ENCODE assay signal across 8 cellular contexts in the genomic region with DNA sequence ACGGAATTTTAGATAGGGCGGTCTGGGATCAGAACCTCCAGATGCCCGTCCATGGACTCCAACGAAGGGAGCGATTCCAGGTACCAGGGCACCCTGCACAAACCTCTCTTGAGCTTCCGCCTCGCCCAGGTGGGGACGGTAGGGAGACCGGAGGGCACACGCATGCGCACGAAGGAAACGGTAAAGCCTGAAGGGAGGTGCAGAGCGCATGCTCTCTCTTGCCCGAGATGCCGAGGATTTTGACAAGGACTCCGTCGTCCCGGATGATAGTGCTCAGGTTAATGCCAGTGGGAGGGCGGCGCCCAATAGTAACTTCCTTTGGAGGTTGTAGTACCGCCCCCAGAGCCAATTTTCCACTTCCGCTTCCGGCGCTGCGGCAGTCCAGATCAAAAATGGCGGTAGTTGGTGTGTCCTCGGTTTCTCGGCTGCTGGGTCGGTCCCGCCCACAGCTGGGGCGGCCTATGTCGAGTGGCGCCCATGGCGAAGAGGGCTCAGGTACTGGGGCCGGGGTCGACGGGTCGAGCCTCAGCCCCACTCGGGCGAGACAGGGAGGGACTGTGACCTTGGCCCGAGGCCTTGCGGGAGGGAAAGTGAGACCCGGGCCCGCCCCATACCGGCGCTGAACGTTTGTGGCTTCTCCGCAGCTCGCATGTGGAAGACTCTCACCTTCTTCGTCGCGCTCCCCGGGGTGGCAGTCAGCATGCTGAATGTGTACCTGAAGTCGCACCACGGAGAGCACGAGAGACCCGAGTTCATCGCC. TPM values are rescaled to one million over a fixed set of nuclear protein-coding genes. Genes with fewer than 3 reads are reported as not detected.
DNase-seq lines count a peak whose midpoint lies in the region; ATAC-seq and TF ChIP-seq lines count a peak whose summit lies in the region.

A gene (plus strand): TSS at position 379 of the 760 bp plus-strand sequence. CDS start 14 bp downstream, at position 393.

- H3K4me1 Mint-ChIP-seq in CD4-positive, alpha-beta memory T cell, result peaks cover 18 to 31% (median 27%) of the 10 kb centered on the region in 4 donors
- peaks cover 22% of the 10 kb centered on the region for H3K4me1 Mint-ChIP-seq in activated CD4-positive, alpha-beta memory T cell treated with anti-CD3 and anti-CD28 coated beads for 36 hours (ENCODE audit: low read depth)

- peak; percentile 94 to 99 (median 98) for DNase-seq in CD4-positive, alpha-beta memory T cell
- peak; percentile 99 for DNase-seq in NCI-H82 treated with DMSO at 0.1 percent for 48 hours (lab: John Stamatoyannopoulos, UW; ENCODE audit: unreplicated experiment)
- peak; percentile 99 for DNase-seq in activated CD4-positive, alpha-beta memory T cell treated with anti-CD3 and anti-CD28 coated beads for 36 hours
- peak; percentile 94 to 99 for DNase-seq in lower leg skin (ENCODE audit: low spot score in 2 of 2)
- DNase-seq in stimulated activated CD4-positive, alpha-beta T cell treated with anti-CD3 and anti-CD28 coated beads, Interleukin-4, amount 100 ng/mL, for 48 hours (ENCODE audit: low read depth in 2 of 2), result peak; percentile 94 to 99

- peaks cover 3 to 33% of the 10 kb centered on the region in 2 donors for H3K36me3 Mint-ChIP-seq in CD4-positive, alpha-beta memory T cell
- peaks cover 13% of the 10 kb centered on the region for H3K36me3 Mint-ChIP-seq in activated CD4-positive, alpha-beta memory T cell treated with anti-CD3 and anti-CD28 coated beads for 36 hours

- ATAC-seq in GM19438 (IDR thresholded peaks at IDR 0.05; ENCODE audit: low read depth, unreplicated experiment) (peak; percentile 93), HG03575 (IDR thresholded peaks at IDR 0.05; ENCODE audit: extremely low read depth, insufficient number of reproducible peaks, low FRiP score, unreplicated experiment) (peak; percentile 86)

- H3K4me3 ChIP-seq in CD4-positive, alpha-beta memory T cell (ENCODE audit: low read length in 2 of 2), result peak within 1 kb of the TSS; percentile 52 to 70
- peak within 1 kb of the TSS; percentile 88 to 92 for H3K4me3 ChIP-seq in duodenal mucosa (ENCODE audit: low read depth in 1 of 2, low read length in 2 of 2)
- peak within 1 kb of the TSS; percentile 56 for H3K4me3 ChIP-seq in lower leg skin (ENCODE audit: low read depth, poor library complexity, severe bottlenecking)

- TF ChIP-seq POLR2A in lower leg skin (IDR thresholded peaks at IDR 0.05), result no peak

- peak within 1 kb of the TSS; percentile 86 to 99 (median 96) for H3K27ac Mint-ChIP-seq in CD4-positive, alpha-beta memory T cell
- H3K27ac Mint-ChIP-seq in activated CD4-positive, alpha-beta memory T cell treated with anti-CD3 and anti-CD28 coated beads for 36 hours, result peak within 1 kb of the TSS; percentile 92

- POLR2A ChIA-PET in CD4-positive, alpha-beta memory T cell (lab: Charles Lee; ENCODE audit: partially characterized antibody), result interaction anchor here (0.7 to 4.1 kb wide), 17 partner anchors 8 to 249 kb away, joined by 3 to 32 read pairs (median 4); a partner anchor contains a TSS
- POLR2A ChIA-PET in activated CD4-positive, alpha-beta memory T cell treated with anti-CD3 and anti-CD28 coated beads for 36 hours (lab: Charles Lee), result interaction anchor here (0.5 to 1.3 kb wide), 6 partner anchors 8 to 251 kb away, joined by 3 to 7 read pairs (median 4); no protein-coding TSS in a partner anchor

- peaks cover under 1 to 3% of the 10 kb centered on the region in 2 donors for H3K27me3 Mint-ChIP-seq in CD4-positive, alpha-beta memory T cell
- H3K27me3 Mint-ChIP-seq in activated CD4-positive, alpha-beta memory T cell treated with anti-CD3 and anti-CD28 coated beads for 36 hours, result peaks cover 2% of the 10 kb centered on the region

- peaks cover 26% of the 10 kb centered on the region for H3K4me1 ChIP-seq in CD4-positive, alpha-beta memory T cell (ENCODE audit: insufficient read depth, low read length)
- peaks cover 6 to 29% of the 10 kb centered on the region in 2 donors for H3K4me1 ChIP-seq in duodenal mucosa (ENCODE audit: control insufficient read depth in 1 of 2, insufficient read depth in 2 of 2, low read length in 2 of 2)

- peaks cover 10% of the 10 kb centered on the region for H3K36me3 ChIP-seq in CD4-positive, alpha-beta memory T cell (ENCODE audit: insufficient read depth, low read length)
- peaks cover 14 to 18% of the 10 kb centered on the region in 2 donors for H3K36me3 ChIP-seq in duodenal mucosa (ENCODE audit: control insufficient read depth in 1 of 2, insufficient read depth in 2 of 2, low read length in 2 of 2)

- H3K4me3 Mint-ChIP-seq in CD4-positive, alpha-beta memory T cell, result peak within 1 kb of the TSS; percentile 92 to 99 (median 96)
- H3K4me3 Mint-ChIP-seq in activated CD4-positive, alpha-beta memory T cell treated with anti-CD3 and anti-CD28 coated beads for 36 hours, result peak within 1 kb of the TSS; percentile 99

- peak within 1 kb of the TSS; percentile 76 for H3K27ac ChIP-seq in CD4-positive, alpha-beta memory T cell (ENCODE audit: low read depth, low read length)
- peak within 1 kb of the TSS; percentile 84 for H3K27ac ChIP-seq in duodenal mucosa (ENCODE audit: low read depth, low read length)

- H3K9me3 ChIP-seq in CD4-positive, alpha-beta memory T cell (ENCODE audit: control insufficient read depth in 1 of 2, low read length in 2 of 2), result no peaks in the 10 kb centered on the region
- H3K9me3 ChIP-seq in duodenal mucosa (ENCODE audit: control insufficient read depth in 1 of 2, low read length in 2 of 2), result no peaks in the 10 kb centered on the region

- no peaks in the 10 kb centered on the region for H3K9me3 Mint-ChIP-seq in CD4-positive, alpha-beta memory T cell
- no peaks in the 10 kb centered on the region for H3K9me3 Mint-ChIP-seq in activated CD4-positive, alpha-beta memory T cell treated with anti-CD3 and anti-CD28 coated beads for 36 hours

- no peaks in the 10 kb centered on the region for H3K27me3 ChIP-seq in CD4-positive, alpha-beta memory T cell (ENCODE audit: insufficient read depth, low read length)
- H3K27me3 ChIP-seq in duodenal mucosa (ENCODE audit: control insufficient read depth in 1 of 2, insufficient read depth in 2 of 2, low read length in 2 of 2), result no peaks in the 10 kb centered on the region

- TF ChIP-seq CTCF in lower leg skin (IDR thresholded peaks at IDR 0.05), result no peak

- CTCF ChIA-PET in CD4-positive, alpha-beta memory T cell (lab: Charles Lee; ENCODE audit: partially characterized antibody), result interaction anchor here (0.7 to 3.9 kb wide), 10 partner anchors 21 to 1044 kb away, joined by 3 to 22 read pairs (median 8); a partner anchor contains a TSS
- CTCF ChIA-PET in activated CD4-positive, alpha-beta memory T cell treated with anti-CD3 and anti-CD28 coated beads for 36 hours (lab: Charles Lee), result interaction anchor here (0.6 to 2.5 kb wide), 12 partner anchors 9 to 366 kb away, joined by 3 to 9 read pairs (median 4); a partner anchor contains a TSS

- intact Hi-C loops in CD4-positive, alpha-beta memory T cell (cut with micrococcal nuclease), result loop anchor here (1.0 to 10.0 kb wide), 10 partner anchors 8 to 277 kb away; a partner anchor contains a TSS
- intact Hi-C loops in activated CD4-positive, alpha-beta memory T cell treated with anti-CD3 and anti-CD28 coated beads for 36 hours (cut with micrococcal nuclease), result loop anchor here (1.0 to 5.0 kb wide), 9 partner anchors 31 to 322 kb away; a partner anchor contains a TSS
- intact Hi-C loops in lower leg skin (cut with DNase I; ENCODE audit: low total_unique reads), result no loop called here

- H3K9ac ChIP-seq in duodenal mucosa (ENCODE audit: low read depth in 1 of 2, low read length in 2 of 2), result peak within 1 kb of the TSS; percentile 76 to 81

- WGBS in lower leg skin, 2 donors, result 0 to 1% methylated on average over 49 to 53 of the region's 59 CpGs

RNA-seq across cellular contexts. Expression of the gene that starts here (rescaled TPM):
- 100 to 1,000 TPM; 144 to 158 TPM for total RNA-seq in CD4-positive, alpha-beta memory T cell
- polyA plus RNA-seq in CD4-positive, alpha-beta memory T cell, result 1,000 to 10,000 TPM in 1 of 2 donors, 100 to 1,000 TPM in 1; 828 to 1,220 TPM
- 100 to 1,000 TPM; 474 to 478 TPM for total RNA-seq in activated CD4-positive, alpha-beta memory T cell treated with anti-CD3 and anti-CD28 coated beads for 36 hours
- total RNA-seq in lower leg skin, result 100 to 1,000 TPM; 638 to 834 (median 702) TPM

Comparison
In these comparisons a context has a peak if more than half of its experiments do, and no peak if none do; other contexts are left out.
1. Peak in every context shown above with its lines: DNase-seq, ATAC-seq, H3K4me3 ChIP-seq and H3K27ac ChIP-seq.